13 cellular contexts compared by ENCODE assay signal in the genomic region with DNA sequence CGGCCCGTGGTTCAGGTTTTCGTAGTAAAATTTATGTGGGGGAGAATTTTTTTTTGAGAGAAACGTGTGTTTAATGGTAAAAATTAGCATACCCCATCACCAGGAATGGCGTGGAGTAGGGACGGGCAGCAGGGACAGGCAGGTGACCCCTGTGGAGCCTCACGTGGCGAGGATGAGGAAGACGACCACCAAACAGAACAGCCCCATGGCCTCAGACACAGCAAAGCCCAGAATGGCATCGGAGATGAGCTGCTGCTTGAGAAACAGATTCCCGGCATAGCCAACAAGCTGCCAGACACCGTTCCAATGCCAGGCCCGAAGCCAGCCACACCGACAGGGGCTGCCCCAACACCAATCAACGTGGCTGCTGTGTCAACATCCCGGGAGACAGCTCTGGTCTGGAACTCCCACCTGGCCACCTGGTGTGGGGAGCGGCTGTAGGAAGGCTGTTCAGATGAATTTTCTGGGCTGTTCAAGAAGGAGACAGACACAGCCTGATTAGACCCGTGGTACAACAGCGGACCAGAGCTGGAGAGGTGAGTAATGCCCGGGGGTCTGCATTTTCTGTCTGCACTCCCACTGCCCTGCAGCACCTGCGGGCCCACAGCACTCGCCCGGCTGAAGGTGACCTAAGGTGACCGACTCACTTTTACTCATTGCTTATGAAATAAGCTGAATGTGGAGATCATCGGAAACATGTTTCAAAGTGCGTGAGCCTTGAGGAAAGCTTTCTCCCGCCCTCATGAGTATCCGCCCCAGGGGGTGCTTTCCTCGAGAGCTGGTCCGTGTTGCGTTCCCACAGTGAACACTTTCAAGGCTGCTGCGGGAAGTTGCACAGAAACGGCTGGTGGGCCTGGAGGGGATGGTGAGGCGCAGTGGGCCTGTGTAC. TPM values are rescaled to one million over a fixed set of nuclear protein-coding genes. Genes with fewer than 3 reads are reported as not detected.
DNase-seq lines count a peak whose midpoint lies in the region; ATAC-seq, FAIRE-seq and TF ChIP-seq lines count a peak whose summit lies in the region.
"Had no signal": no experiment of that assay in that cellular context is flagged by ENCODE, and none has a peak within 500 bp of the region (broad histone marks: within the 10 kb centered on the region; RNA-seq: fewer than 3 reads in every experiment).

No MANE protein-coding gene starts in this region.

- H3K4me3 ChIP-seq in coronary artery (no peak overlapping the region), upper lobe of right lung (no peak overlapping the region)
- H3K4me3 ChIP-seq: MG63 had no signal

- no peak for FAIRE-seq in GM19239 (lab: Jason Lieb, UNC)
- FAIRE-seq: A204.1 had no signal

- no peaks in the 10 kb centered on the region for H3K9me3 ChIP-seq in upper lobe of right lung
- H3K9me3 ChIP-seq: MG63 had no signal

- no peaks in the 10 kb centered on the region for H3K36me3 ChIP-seq in upper lobe of right lung
- H3K36me3 ChIP-seq: MG63 had no signal

- TF ChIP-seq CTCF in coronary artery (IDR thresholded peaks at IDR 0.05) (no peak), upper lobe of right lung (IDR thresholded peaks at IDR 0.05) (no peak)

- peaks cover 17% of the 10 kb centered on the region for H3K27me3 ChIP-seq in upper lobe of right lung
- H3K27me3 ChIP-seq: MG63 had no signal

- intact Hi-C loops in upper lobe of right lung (cut with DNase I): no loop called here

- DNase-seq in NCI-H2081 (lab: John Stamatoyannopoulos, UW) (peak; percentile 15 to 58), NCI-H2081 treated with DMSO at 0.1 percent for 48 hours (lab: John Stamatoyannopoulos, UW) (no peak), NCI-H1092 (lab: John Stamatoyannopoulos, UW) (peak; percentile 20), coronary artery (ENCODE audit: low spot score) (peak; percentile 69), upper lobe of right lung (peak; percentile 44), DMS53 (lab: John Stamatoyannopoulos, UW) (no peak), GM19239 (ENCODE audit: insufficient read length, low spot score) (no peak)
- DNase-seq: GOT3, IMR-90, NCI-H446 treated with DMSO at 0.1 percent for 48 hours had no signal

- ATAC-seq in upper lobe of right lung: no peak

- H3K4me1 ChIP-seq in upper lobe of right lung: no peaks in the 10 kb centered on the region

- H3K27ac ChIP-seq in coronary artery: no peak overlapping the region
- no peak overlapping the region for H3K27ac ChIP-seq in upper lobe of right lung

RNA-seq across cellular contexts. Expression of a gene that starts 10.6 kb away (rescaled TPM):
- 1.5 TPM for total RNA-seq in upper lobe of right lung

RNA-seq across cellular contexts. Expression of a gene that starts 45.9 kb away (rescaled TPM):
- total RNA-seq in upper lobe of right lung: 7.9 TPM

RNA-seq across cellular contexts. Expression of a gene that starts 50.2 kb away (rescaled TPM):
- total RNA-seq in upper lobe of right lung: 96.2 TPM
- total RNA-seq: IMR-90, SK-MEL-5 had no signal

Comparison
In these comparisons a context has a peak if more than half of its experiments do, and no peak if none do; other contexts are left out.
1. DNase-seq: peak in NCI-H2081 (2 of 2), NCI-H1092 (single experiment), coronary artery (single experiment) and upper lobe of right lung (single experiment); none in NCI-H2081 treated with DMSO at 0.1 percent for 48 hours (single experiment), DMS53 (single experiment) and GM19239 (single experiment).